ENCODE assay signal across 10 cellular contexts in genomic region chr22:27686534-27686933, GRCh38.
A peak's percentile ranks its signal among the peaks of the same experiment; 100 is the strongest.
DNase-seq lines count a peak whose midpoint lies in the region; TF ChIP-seq lines count a peak whose summit lies in the region.
"Had no signal": no experiment of that assay in that cellular context is flagged by ENCODE, and none has a peak within 500 bp of the region (broad histone marks: within the 10 kb centered on the region; RNA-seq: fewer than 3 reads in every experiment).

No MANE protein-coding gene starts in this region.

- TF ChIP-seq CTCF in colonic mucosa (IDR thresholded peaks at IDR 0.05) (no peak), liver (IDR thresholded peaks at IDR 0.05; ENCODE audit: low read depth, low read length, missing input control) (no peak)

- intact Hi-C loops in colonic mucosa (cut with DNase I) = no loop called here
- intact Hi-C loops in activated T-helper 2 cell treated with anti-CD3 and anti-CD28 coated beads, Interferon-gamma antibody, Interleukin-2, Interleukin-4, amounts not matched to agents 10 μg/mL and 5 μg/mL and 100 μg/mL, durations not matched to agents 14 hours and 24 hours and 36 hours (cut with micrococcal nuclease) = no loop called here

- H3K36me3 ChIP-seq in colonic mucosa (no peaks in the 10 kb centered on the region), liver (ENCODE audit: control insufficient read depth in 4 of 4, insufficient read depth in 3 of 4, low read depth in 1 of 4, low read length in 3 of 4) (no peaks in the 10 kb centered on the region)

- TF ChIP-seq RAD21 in liver (IDR thresholded peaks at IDR 0.05) = no peak

- H3K27ac ChIP-seq in colonic mucosa (no peak overlapping the region), liver (ENCODE audit: low read depth in 1 of 2, low read length in 2 of 2) (no peak overlapping the region)
- H3K27ac ChIP-seq: HL-60 had no signal

- peaks cover 4% of the 10 kb centered on the region for H3K9me3 Mint-ChIP-seq in activated T-helper 2 cell treated with anti-CD3 and anti-CD28 coated beads, Interferon-gamma antibody, Interleukin-2, Interleukin-4, amounts not matched to agents 10 μg/mL and 5 μg/mL and 100 μg/mL, durations not matched to agents 14 hours and 24 hours and 36 hours
- H3K9me3 Mint-ChIP-seq in activated T-cell treated with anti-CD3 and anti-CD28 coated beads, Interleukin-2, amount 50 U/mL, for 24 hours = peaks cover 4% of the 10 kb centered on the region

- H3K4me3 ChIP-seq in colonic mucosa (no peak overlapping the region), liver (ENCODE audit: low read depth in 1 of 3, low read length in 3 of 3) (no peak overlapping the region)

- no peak overlapping the region for H3K27ac Mint-ChIP-seq in activated T-helper 2 cell treated with anti-CD3 and anti-CD28 coated beads, Interferon-gamma antibody, Interleukin-2, Interleukin-4, amounts not matched to agents 10 μg/mL and 5 μg/mL and 100 μg/mL, durations not matched to agents 14 hours and 24 hours and 36 hours
- no peak overlapping the region for H3K27ac Mint-ChIP-seq in activated T-cell treated with anti-CD3 and anti-CD28 coated beads, Interleukin-2, amount 50 U/mL, for 24 hours

- H3K4me1 ChIP-seq in colonic mucosa (no peaks in the 10 kb centered on the region), liver (ENCODE audit: control insufficient read depth in 4 of 4, insufficient read depth in 4 of 4, low read length in 3 of 4) (no peaks in the 10 kb centered on the region)

- H3K27me3 ChIP-seq in colonic mucosa = no peaks in the 10 kb centered on the region
- H3K27me3 ChIP-seq in liver (ENCODE audit: control insufficient read depth in 4 of 4, insufficient read depth in 4 of 4, low read length in 3 of 4) = peaks cover 0 to 4% (median 0%) of the 10 kb centered on the region in 4 donors

- H3K4me3 Mint-ChIP-seq in activated T-helper 2 cell treated with anti-CD3 and anti-CD28 coated beads, Interferon-gamma antibody, Interleukin-2, Interleukin-4, amounts not matched to agents 10 μg/mL and 5 μg/mL and 100 μg/mL, durations not matched to agents 14 hours and 24 hours and 36 hours (ENCODE audit: low read depth) = no peak overlapping the region
- no peak overlapping the region for H3K4me3 Mint-ChIP-seq in activated T-cell treated with anti-CD3 and anti-CD28 coated beads, Interleukin-2, amount 50 U/mL, for 24 hours

- H3K9ac ChIP-seq in colonic mucosa (ENCODE audit: low read depth in 2 of 2, low read length in 2 of 2) (no peak overlapping the region), liver (ENCODE audit: low read depth in 1 of 2, low read length in 2 of 2) (no peak overlapping the region)

- no peaks in the 10 kb centered on the region for H3K36me3 Mint-ChIP-seq in activated T-helper 2 cell treated with anti-CD3 and anti-CD28 coated beads, Interferon-gamma antibody, Interleukin-2, Interleukin-4, amounts not matched to agents 10 μg/mL and 5 μg/mL and 100 μg/mL, durations not matched to agents 14 hours and 24 hours and 36 hours (ENCODE audit: low read depth)
- H3K36me3 Mint-ChIP-seq in activated T-cell treated with anti-CD3 and anti-CD28 coated beads, Interleukin-2, amount 50 U/mL, for 24 hours (ENCODE audit: low read depth) = no peaks in the 10 kb centered on the region

- no peaks in the 10 kb centered on the region for H3K9me3 ChIP-seq in colonic mucosa
- peaks cover 0 to 3% (median 2%) of the 10 kb centered on the region in 4 donors for H3K9me3 ChIP-seq in liver (ENCODE audit: control insufficient read depth in 4 of 4, low read length in 3 of 4)

- WGBS in liver = 83% methylated on average over 10 of the region's 10 CpGs

- DNase-seq in M059J (ENCODE audit: low read depth) (peak; percentile 82), colonic mucosa (peak; percentile 39), superior temporal gyrus (ENCODE audit: extremely low spot score) (peak; percentile 94), GDM1 (lab: John Stamatoyannopoulos, UW) (no peak)
- DNase-seq in activated T-helper 2 cell treated with anti-CD3 and anti-CD28 coated beads, Interferon-gamma antibody, Interleukin-2, Interleukin-4, amounts not matched to agents 10 μg/mL and 5 μg/mL and 100 μg/mL, durations not matched to agents 14 hours and 24 hours and 36 hours (ENCODE audit: low spot score) = no peak
- DNase-seq in activated T-cell treated with anti-CD3 and anti-CD28 coated beads, Interleukin-2, amount 50 U/mL, for 48 hours = no peak
- no peak for DNase-seq in activated T-cell treated with anti-CD3 and anti-CD28 coated beads, Interleukin-2, amount 50 U/mL, for 24 hours
- DNase-seq: effector CD4-positive, alpha-beta T cell had no signal

- no peaks in the 10 kb centered on the region for H3K27me3 Mint-ChIP-seq in activated T-helper 2 cell treated with anti-CD3 and anti-CD28 coated beads, Interferon-gamma antibody, Interleukin-2, Interleukin-4, amounts not matched to agents 10 μg/mL and 5 μg/mL and 100 μg/mL, durations not matched to agents 14 hours and 24 hours and 36 hours (ENCODE audit: low read depth)
- H3K27me3 Mint-ChIP-seq in activated T-cell treated with anti-CD3 and anti-CD28 coated beads, Interleukin-2, amount 50 U/mL, for 24 hours = peaks cover 20% of the 10 kb centered on the region

- no peaks in the 10 kb centered on the region for H3K4me1 Mint-ChIP-seq in activated T-helper 2 cell treated with anti-CD3 and anti-CD28 coated beads, Interferon-gamma antibody, Interleukin-2, Interleukin-4, amounts not matched to agents 10 μg/mL and 5 μg/mL and 100 μg/mL, durations not matched to agents 14 hours and 24 hours and 36 hours (ENCODE audit: low read depth)
- no peaks in the 10 kb centered on the region for H3K4me1 Mint-ChIP-seq in activated T-cell treated with anti-CD3 and anti-CD28 coated beads, Interleukin-2, amount 50 U/mL, for 24 hours (ENCODE audit: low read depth)

TF ChIP-seq in liver, 16 proteins besides CTCF, POLR2A, EP300 and RAD21:
- TF ChIP-seq FOXA1 (IDR thresholded peaks at IDR 0.05) = no peak
- TF ChIP-seq TAF1 (conservative IDR thresholded peaks at IDR 0.05) = no peak
- TF ChIP-seq JUND (IDR thresholded peaks at IDR 0.05) = peak in 1 of 2 donors; percentile 40
- TF ChIP-seq NR2F2 (IDR thresholded peaks at IDR 0.05) = peak; percentile 39

Comparison
In these comparisons a context has a peak if more than half of its experiments do, and no peak if none do; other contexts are left out.
1. DNase-seq: peak in M059J (single experiment), colonic mucosa (single experiment) and superior temporal gyrus (single experiment); none in activated T-helper 2 cell treated with anti-CD3 and anti-CD28 coated beads, Interferon-gamma antibody, Interleukin-2, Interleukin-4, amounts not matched to agents 10 μg/mL and 5 μg/mL and 100 μg/mL, durations not matched to agents 14 hours and 24 hours and 36 hours (single experiment), activated T-cell treated with anti-CD3 and anti-CD28 coated beads, Interleukin-2, amount 50 U/mL, for 48 hours (0 of 2), GDM1 (single experiment) and activated T-cell treated with anti-CD3 and anti-CD28 coated beads, Interleukin-2, amount 50 U/mL, for 24 hours (single experiment).